ENCODE assay signal across 8 cellular contexts in genomic region chr7:138459300-138460175, GRCh38. TPM values are rescaled to one million over a fixed set of nuclear protein-coding genes. Genes with fewer than 3 reads are reported as not detected.
DNase-seq lines count a peak whose midpoint lies in the region; ATAC-seq and TF ChIP-seq lines count a peak whose summit lies in the region.

No MANE protein-coding gene starts in this region.

- peak; percentile 70 for ATAC-seq in GM19438 (IDR thresholded peaks at IDR 0.05; ENCODE audit: low read depth, unreplicated experiment)
- ATAC-seq in HG03565 (IDR thresholded peaks at IDR 0.05; ENCODE audit: unreplicated experiment) = peak; percentile 83
- ATAC-seq in lung (ENCODE audit: insufficient read depth, low FRiP score) = peak; percentile 95

- H3K4me3 ChIP-seq in ectodermal cell (ENCODE audit: insufficient read depth, low read depth, low read length) (peak overlapping the region; percentile 31), lung (no peak overlapping the region)

- H3K4me1 ChIP-seq in ectodermal cell (ENCODE audit: control insufficient read depth, insufficient read depth, low read length) (peaks cover 9% of the 10 kb centered on the region), lung (ENCODE audit: control insufficient read depth in 2 of 2, insufficient read depth in 2 of 2, low read length in 2 of 2) (peaks cover 3 to 5% of the 10 kb centered on the region in 2 donors)

- peak; percentile 6 for TF ChIP-seq CTCF in lung (IDR thresholded peaks at IDR 0.05; ENCODE audit: control extremely low read depth, extremely low read depth)

- no peaks in the 10 kb centered on the region for H3K27me3 ChIP-seq in ectodermal cell (ENCODE audit: control insufficient read depth, insufficient read depth, low read length, poor library complexity, severe bottlenecking)
- H3K27me3 ChIP-seq in lung (ENCODE audit: control insufficient read depth, insufficient read depth) = no peaks in the 10 kb centered on the region

- H3K9me3 ChIP-seq in ectodermal cell (ENCODE audit: control insufficient read depth, low read length) (no peaks in the 10 kb centered on the region), lung (ENCODE audit: control insufficient read depth in 2 of 2, insufficient read depth in 1 of 2, low read length in 1 of 2) (no peaks in the 10 kb centered on the region)

- H3K27ac ChIP-seq in ectodermal cell (ENCODE audit: insufficient read depth, low read depth, low read length, poor library complexity, severe bottlenecking) = no peak overlapping the region
- H3K27ac ChIP-seq in lung (ENCODE audit: low read depth in 1 of 2, low read length in 1 of 2) = no peak overlapping the region

- WGBS in ectodermal cell, 2 experiments = 3% methylated on average over 34 of the region's 34 CpGs
- WGBS in lung, 2 donors = 6 to 8% methylated on average over 33 to 34 of the region's 34 CpGs

- DNase-seq in C1 segment of cervical spinal cord (lab: John Stamatoyannopoulos, UW) = peak in 12 of 14 donors; percentile 53 to 100 (median 98)
- DNase-seq in NCI-H748 treated with DMSO at 0.1 percent for 48 hours (lab: John Stamatoyannopoulos, UW) = peak; percentile 98
- peak; percentile 96 to 97 for DNase-seq in activated CD4-positive, alpha-beta T cell treated with anti-CD3 and anti-CD28 coated beads, Interleukin-2, amount 50 U/mL, for 4 hours
- peak; percentile 97 for DNase-seq in lung (ENCODE audit: low spot score)
- peak; percentile 95 to 97 (median 96) for DNase-seq in stimulated activated CD4-positive, alpha-beta T cell treated with anti-CD3 and anti-CD28 coated beads, TNF-alpha, amount 100 ng/mL, for 24 hours (ENCODE audit: low read depth in 3 of 3)

- H3K36me3 ChIP-seq in ectodermal cell (ENCODE audit: control insufficient read depth, insufficient read depth, low read length) = no peaks in the 10 kb centered on the region
- no peaks in the 10 kb centered on the region for H3K36me3 ChIP-seq in lung (ENCODE audit: control insufficient read depth in 2 of 2, insufficient read depth in 2 of 2, low read length in 2 of 2)

RNA-seq across cellular contexts. Expression of gene TRIM24, which starts 0.5 kb away (rescaled TPM):
- polyA plus RNA-seq in ectodermal cell (2013, experiment 1 of 4) = 84.7 TPM
- 102 TPM for polyA plus RNA-seq in ectodermal cell (2013, experiment 2 of 4)
- 81.7 TPM for polyA plus RNA-seq in ectodermal cell (2013, experiment 3 of 4)
- polyA plus RNA-seq in ectodermal cell (2013, experiment 4 of 4) = 87.9 TPM
- total RNA-seq in lung = 10 to 100 TPM; 20.4 to 33.0 TPM
- polyA plus RNA-seq in lung = 10 to 100 TPM in 1 of 2 donors, 1 to 10 TPM in 1; 7.0 to 14.4 TPM
